In genomic region chr11:62600367-62601113, GRCh38 we compare ENCODE assay signal across 8 cellular contexts.
DNase-seq lines count a peak whose midpoint lies in the region; ATAC-seq and TF ChIP-seq lines count a peak whose summit lies in the region.

No MANE protein-coding gene starts in this region.

- DNase-seq in GM06990 (ENCODE audit: extremely low read depth, insufficient read length) (no peak), NCI-H187 treated with DMSO at 0.1 percent for 48 hours (lab: John Stamatoyannopoulos, UW) (no peak)
- no peak for DNase-seq in effector memory CD8-positive, alpha-beta T cell

- H3K4me2 ChIP-seq in OCI-LY3 (ENCODE audit: low read length) = peak overlapping the region; percentile 88

- H3K27ac ChIP-seq in OCI-LY3 (ENCODE audit: low read length) (peak overlapping the region; percentile 82), neutrophil (peak overlapping the region; percentile 84)

- H3K4me3 Mint-ChIP-seq in effector memory CD8-positive, alpha-beta T cell = peak overlapping the region; percentile 95 to 98

- no peaks in the 10 kb centered on the region for H3K9me3 Mint-ChIP-seq in effector memory CD8-positive, alpha-beta T cell

- H3K4me1 Mint-ChIP-seq in effector memory CD8-positive, alpha-beta T cell (ENCODE audit: low read depth in 2 of 2) = peaks cover 47 to 56% of the 10 kb centered on the region in 2 donors

- no peaks in the 10 kb centered on the region for H4K20me1 ChIP-seq in OCI-LY3 (ENCODE audit: insufficient read depth, low read length)

- peak overlapping the region; percentile 92 to 93 for H3K27ac Mint-ChIP-seq in effector memory CD8-positive, alpha-beta T cell

- peak overlapping the region; percentile 97 for H3K9ac ChIP-seq in OCI-LY3 (ENCODE audit: low read length)

- H3K36me3 ChIP-seq in GM06990 (ENCODE audit: control insufficient read depth, insufficient read depth, low read length) (peaks cover 31% of the 10 kb centered on the region), OCI-LY3 (replicated peaks; ENCODE audit: low read depth, low read length) (peaks cover 55% of the 10 kb centered on the region), neutrophil (peaks cover 39% of the 10 kb centered on the region)

- H3K36me3 Mint-ChIP-seq in effector memory CD8-positive, alpha-beta T cell (ENCODE audit: insufficient read depth) = peaks cover 70% of the 10 kb centered on the region

- no peaks in the 10 kb centered on the region for H3K27me3 Mint-ChIP-seq in effector memory CD8-positive, alpha-beta T cell

- ATAC-seq in effector memory CD8-positive, alpha-beta T cell (replicated peaks) = no peak
- ATAC-seq in GM18907 (IDR thresholded peaks at IDR 0.05; ENCODE audit: unreplicated experiment) (no peak), HG03196 (IDR thresholded peaks at IDR 0.05; ENCODE audit: unreplicated experiment) (no peak), GM19324 (IDR thresholded peaks at IDR 0.05; ENCODE audit: low FRiP score, unreplicated experiment) (no peak)

- TF ChIP-seq CTCF in GM06990 (IDR thresholded peaks at IDR 0.05; ENCODE audit: insufficient read depth, low read length, poor library complexity, severe bottlenecking) (no peak), OCI-LY3 (IDR thresholded peaks at IDR 0.05; ENCODE audit: low read depth, low read length) (no peak), neutrophil (IDR thresholded peaks at IDR 0.05) (no peak)

- peaks cover 25% of the 10 kb centered on the region for H3K4me1 ChIP-seq in OCI-LY3 (ENCODE audit: low read length)
- H3K4me1 ChIP-seq in neutrophil (ENCODE audit: control insufficient read depth in 1 of 2, insufficient read depth in 1 of 2, low read depth in 1 of 2, low read length in 1 of 2) = peaks cover 36% of the 10 kb centered on the region in 2 experiments

- peaks cover 43% of the 10 kb centered on the region for H3K79me2 ChIP-seq in OCI-LY3 (ENCODE audit: low read length)

- H2AFZ ChIP-seq in OCI-LY3 (ENCODE audit: low read depth, low read length) = 0 out of 2 replicates have a peak overlapping the region, but pooled peaks have one; percentile 20

- H3K4me3 ChIP-seq in GM06990 (replicated peaks; ENCODE audit: low read depth, low read length) (peak overlapping the region; percentile 93), OCI-LY3 (ENCODE audit: low read length) (peak overlapping the region; percentile 87), neutrophil (ENCODE audit: low read depth in 1 of 2, low read length in 1 of 2) (peak overlapping the region; percentile 89 to 98)

- H3K27me3 ChIP-seq in GM06990 (replicated peaks; ENCODE audit: control insufficient read depth, insufficient read depth, low read length) (no peaks in the 10 kb centered on the region), OCI-LY3 (ENCODE audit: low read depth, low read length) (no peaks in the 10 kb centered on the region), neutrophil (no peaks in the 10 kb centered on the region)

- no peaks in the 10 kb centered on the region for H3K9me3 ChIP-seq in OCI-LY3 (ENCODE audit: insufficient read depth, low read length)
- no peaks in the 10 kb centered on the region for H3K9me3 ChIP-seq in neutrophil
